Comparison of ENCODE assay signal across 13 cellular contexts in the genomic region with DNA sequence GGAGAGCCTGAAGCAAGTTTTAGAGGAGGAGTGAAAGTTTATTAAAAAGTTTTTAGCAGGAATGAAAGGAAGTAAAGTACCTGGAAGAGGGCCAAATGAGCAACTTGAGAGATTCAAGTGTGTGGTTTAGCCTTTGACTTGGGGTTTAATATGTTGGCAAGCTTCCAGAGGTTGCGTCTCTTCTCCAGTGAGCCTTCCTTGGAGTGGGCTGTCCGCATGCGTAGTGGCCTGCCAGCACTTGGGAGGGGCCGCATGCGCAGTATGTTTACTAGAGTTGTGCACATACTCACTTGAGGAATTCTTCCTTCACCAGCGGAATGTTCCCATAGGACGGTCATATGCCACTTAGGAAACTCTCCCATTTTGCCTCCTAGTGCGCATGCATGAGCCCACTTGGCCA.
DNase-seq lines count a peak whose midpoint lies in the region; ATAC-seq and TF ChIP-seq lines count a peak whose summit lies in the region.
"Had no signal": no experiment of that assay in that cellular context is flagged by ENCODE, and none has a peak within 500 bp of the region (broad histone marks: within the 10 kb centered on the region; RNA-seq: fewer than 3 reads in every experiment).

No MANE protein-coding gene starts in this region.

- no peaks in the 10 kb centered on the region for H3K9me3 ChIP-seq in fibroblast of lung (ENCODE audit: control insufficient read depth, insufficient read depth, low read depth, low read length)
- no peaks in the 10 kb centered on the region for H3K9me3 ChIP-seq in thyroid gland
- H3K9me3 ChIP-seq: A549, psoas muscle had no signal

- no peak overlapping the region for H3K9ac ChIP-seq in fibroblast of lung (ENCODE audit: insufficient read depth, low read length)

- H2AFZ ChIP-seq in fibroblast of lung (ENCODE audit: low read length): no peak overlapping the region

- H4K20me1 ChIP-seq in fibroblast of lung (ENCODE audit: control insufficient read depth, extremely low read depth, insufficient read depth, low read length): no peaks in the 10 kb centered on the region

- intact Hi-C loops in thyroid gland (cut with DNase I): no loop called here

- POLR2A ChIA-PET in GM10248 (lab: Yijun Ruan, JAX): no interaction called here

- H3K27ac ChIP-seq in fibroblast of lung (ENCODE audit: insufficient read depth, low read length) (no peak overlapping the region), thyroid gland (no peak overlapping the region)
- H3K27ac ChIP-seq: A549, psoas muscle had no signal

- H3K79me2 ChIP-seq in fibroblast of lung (ENCODE audit: control insufficient read depth, insufficient read depth, low read length): no peaks in the 10 kb centered on the region

- no peak overlapping the region for H3K4me2 ChIP-seq in fibroblast of lung (ENCODE audit: extremely low read depth, insufficient read depth, low read length)
- H3K4me2 ChIP-seq: A549 had no signal

- 15 to 39% methylated on average over 8 of the region's 8 CpGs for WGBS in thyroid gland, 2 donors

- DNase-seq in NOMO-1 treated with DMSO at 0.1 percent for 48 hours (lab: John Stamatoyannopoulos, UW; ENCODE audit: unreplicated experiment) (peak; percentile 10), NOMO-1 treated with dmso at 0.1 percent for 144 hours (lab: John Stamatoyannopoulos, UW; ENCODE audit: unreplicated experiment) (no peak), NCI-H524 (lab: John Stamatoyannopoulos, UW) (peak; percentile 50 to 65), fibroblast of lung (ENCODE audit: low read depth in 2 of 2) (peak; percentile 76 to 84), thyroid gland (peak; percentile 44 to 45), GM10248 (ENCODE audit: extremely low spot score) (no peak), NCI-H146 (lab: John Stamatoyannopoulos, UW) (no peak)
- DNase-seq in stimulated activated naive CD8-positive, alpha-beta T cell treated with anti-CD3 and anti-CD28 coated beads, Interleukin-15, Interleukin-2, amounts not matched to agents 100 U/mL and 50 U/mL, for 24 hours: no peak
- DNase-seq: hippocampal formation, T-helper 2 cell had no signal

- peaks cover 5% of the 10 kb centered on the region for H3K4me1 ChIP-seq in fibroblast of lung (ENCODE audit: control insufficient read depth, extremely low read depth, insufficient read depth, low read length)
- H3K4me1 ChIP-seq in thyroid gland: peaks cover 2 to 15% of the 10 kb centered on the region in 2 donors
- H3K4me1 ChIP-seq: A549 had no signal

- H3K36me3 ChIP-seq in fibroblast of lung (ENCODE audit: control insufficient read depth, insufficient read depth, low read length) (no peaks in the 10 kb centered on the region), thyroid gland (no peaks in the 10 kb centered on the region)

- CTCF ChIA-PET in GM10248 (lab: Yijun Ruan, JAX): no interaction called here

- H3K4me3 ChIP-seq in fibroblast of lung (replicated peaks in 1 of 4; ENCODE audit: control extremely low read depth in 1 of 4, insufficient read depth in 1 of 4, low read depth in 3 of 4, low read length in 4 of 4) (no peak overlapping the region), thyroid gland (replicated peaks in 1 of 3) (no peak overlapping the region)
- H3K4me3 ChIP-seq: A549, psoas muscle had no signal

- no peaks in the 10 kb centered on the region for H3K27me3 ChIP-seq in fibroblast of lung (ENCODE audit: control insufficient read depth, insufficient read depth, low read length)
- H3K27me3 ChIP-seq in thyroid gland: no peaks in the 10 kb centered on the region

- ATAC-seq in stimulated activated naive CD8-positive, alpha-beta T cell treated with anti-CD3 and anti-CD28 coated beads, Interleukin-15, Interleukin-2, amounts not matched to agents 100 U/mL and 50 U/mL, for 24 hours: no peak
- ATAC-seq: A549; activated naive CD4-positive, alpha-beta T cell treated with anti-CD3 and anti-CD28 coated beads, Interleukin-2, amount 50 U/mL, for 72 hours had no signal

- TF ChIP-seq CTCF in fibroblast of lung (conservative IDR thresholded peaks at IDR 0.05 in 1 of 2, IDR thresholded peaks at IDR 0.05 in 1 of 2; ENCODE audit: low read depth in 1 of 2, low read length in 2 of 2) (no peak), thyroid gland (IDR thresholded peaks at IDR 0.05) (no peak), GM10248 (IDR thresholded peaks at IDR 0.05; ENCODE audit: control extremely low read depth, extremely low read depth, low read depth, missing control alignments) (no peak)

- TF ChIP-seq POLR2A in thyroid gland (IDR thresholded peaks at IDR 0.05): no peak

Comparison
In these comparisons a context has a peak if more than half of its experiments do, and no peak if none do; other contexts are left out.
1. DNase-seq: peak in NOMO-1 treated with DMSO at 0.1 percent for 48 hours (single experiment), NCI-H524 (2 of 2), fibroblast of lung (2 of 2) and thyroid gland (2 of 2); none in NOMO-1 treated with dmso at 0.1 percent for 144 hours (single experiment), stimulated activated naive CD8-positive, alpha-beta T cell treated with anti-CD3 and anti-CD28 coated beads, Interleukin-15, Interleukin-2, amounts not matched to agents 100 U/mL and 50 U/mL, for 24 hours (single experiment), GM10248 (single experiment) and NCI-H146 (single experiment).